ENCODE assay signal across 8 cellular contexts in the genomic region with DNA sequence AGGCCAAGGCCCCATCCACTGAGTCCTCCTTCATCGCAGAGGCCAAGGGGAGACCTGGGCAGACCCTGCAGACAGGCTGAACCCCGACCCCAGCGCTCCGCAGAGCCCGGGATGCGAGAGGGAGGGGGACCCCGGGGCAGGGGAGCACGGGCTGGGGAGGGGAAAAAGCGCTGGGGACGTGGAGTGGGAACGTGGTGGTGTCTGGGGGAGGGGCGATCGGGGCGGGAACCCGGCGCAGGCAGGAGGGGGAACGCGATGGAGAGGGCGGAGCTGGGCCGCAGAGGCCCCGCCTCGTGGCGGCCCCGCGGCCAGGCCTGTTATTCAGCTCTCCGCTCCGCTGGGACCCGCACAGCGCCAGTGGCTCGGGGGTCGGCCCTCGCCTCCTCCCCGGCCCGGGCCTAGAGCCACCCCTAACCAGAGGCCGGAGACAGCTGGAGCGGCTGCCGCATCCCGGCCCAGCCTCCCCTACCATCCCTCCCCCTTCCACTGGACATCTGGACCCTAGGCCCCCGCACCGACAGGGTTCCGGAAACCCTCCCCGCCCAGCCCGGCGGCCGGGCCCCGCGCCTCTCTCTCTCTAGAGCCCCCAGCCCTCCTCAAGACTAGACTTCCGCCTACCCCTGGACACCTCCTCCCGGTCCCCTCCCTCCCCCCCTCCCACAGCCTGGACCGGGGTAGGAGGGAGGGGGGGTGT. TPM values are rescaled to one million over a fixed set of nuclear protein-coding genes. Genes with fewer than 3 reads are reported as not detected.
DNase-seq lines count a peak whose midpoint lies in the region; ATAC-seq and TF ChIP-seq lines count a peak whose summit lies in the region.

A gene (plus strand): TSS at position 320 of the 694 bp plus-strand sequence. CDS start 460 bp downstream, outside the sequence.

- H3K4me2 ChIP-seq in Loucy (ENCODE audit: low read depth, low read length, poor library complexity, severe bottlenecking), result peak within 1 kb of the TSS; percentile 59

- DNase-seq in A673 (ENCODE audit: low spot score) (peak; percentile 78), WERI-Rb-1 (peak; percentile 89), left lobe of liver (ENCODE audit: low spot score) (peak; percentile 54)
- peak; percentile 27 for DNase-seq in stimulated activated CD8-positive, alpha-beta memory T cell treated with anti-CD3 and anti-CD28 coated beads, Interleukin-12 subunit alpha, Interleukin-12 subunit beta, amount 100 ng/mL, for 4 hours (ENCODE audit: low read depth)

- ATAC-seq in GM18868 (IDR thresholded peaks at IDR 0.05; ENCODE audit: unreplicated experiment), result peak; percentile 62
- peak; percentile 72 for ATAC-seq in left lobe of liver
- no peak for ATAC-seq in GM21447 (IDR thresholded peaks at IDR 0.05; ENCODE audit: unreplicated experiment)

- H3K9me3 ChIP-seq in A673 (ENCODE audit: low read depth, low read length, poor library complexity, severe bottlenecking) (no peaks in the 10 kb centered on the region), Loucy (ENCODE audit: insufficient read depth, low read depth, low read length) (no peaks in the 10 kb centered on the region), WERI-Rb-1 (ENCODE audit: severe bottlenecking) (no peaks in the 10 kb centered on the region)

- H3K27ac ChIP-seq in A673 (ENCODE audit: low read depth, low read length, poor library complexity, severe bottlenecking), result peak within 1 kb of the TSS; percentile 92
- H3K27ac ChIP-seq in WERI-Rb-1, result peak within 1 kb of the TSS; percentile 98
- H3K27ac ChIP-seq in cingulate gyrus (ENCODE audit: low read depth, low read length), result peak within 1 kb of the TSS; percentile 84

- intact Hi-C loops in A673 (cut with micrococcal nuclease; ENCODE audit: unreplicated experiment), result no loop called here

- BruUV-seq in A673 (replicated peaks; lab: Mats Ljungman, UMichigan), result no TSS peak

- no peaks in the 10 kb centered on the region for H3K27me3 ChIP-seq in A673 (replicated peaks; ENCODE audit: insufficient read depth, low read depth, low read length, poor library complexity)
- no peaks in the 10 kb centered on the region for H3K27me3 ChIP-seq in Loucy (ENCODE audit: insufficient read depth, low read length, poor library complexity, severe bottlenecking)
- no peaks in the 10 kb centered on the region for H3K27me3 ChIP-seq in WERI-Rb-1 (ENCODE audit: insufficient read depth, low read depth, severe bottlenecking)

- H2AFZ ChIP-seq in Loucy (ENCODE audit: low read length), result peak within 1 kb of the TSS; percentile 97

- no peaks in the 10 kb centered on the region for H3K79me2 ChIP-seq in Loucy (ENCODE audit: insufficient read depth, low read length)

- H3K4me3 ChIP-seq in A673 (ENCODE audit: low read depth, low read length, poor library complexity, severe bottlenecking) (peak within 1 kb of the TSS; percentile 78), Loucy (ENCODE audit: low read length, poor library complexity, severe bottlenecking) (peak within 1 kb of the TSS; percentile 85), WERI-Rb-1 (ENCODE audit: low read depth, low read length) (peak within 1 kb of the TSS; percentile 70)

- peaks cover 19% of the 10 kb centered on the region for H3K4me1 ChIP-seq in A673 (ENCODE audit: insufficient read depth, low read length, poor library complexity, severe bottlenecking)
- peaks cover 30% of the 10 kb centered on the region for H3K4me1 ChIP-seq in Loucy (ENCODE audit: insufficient read depth, low read length, poor library complexity, severe bottlenecking)

- no peaks in the 10 kb centered on the region for H4K20me1 ChIP-seq in Loucy (ENCODE audit: insufficient read depth, low read length, poor library complexity, severe bottlenecking)

- peak within 1 kb of the TSS; percentile 91 for H3K9ac ChIP-seq in Loucy (ENCODE audit: low read depth, low read length, poor library complexity, severe bottlenecking)

- no peak for TF ChIP-seq CTCF in A673 (conservative IDR thresholded peaks at IDR 0.05; ENCODE audit: low read depth, low read length)
- TF ChIP-seq CTCF in Loucy (conservative IDR thresholded peaks at IDR 0.05; ENCODE audit: low read length), result no peak
- TF ChIP-seq CTCF in WERI-Rb-1 (IDR thresholded peaks at IDR 0.05; ENCODE audit: low read depth, low read length), result no peak

- no peaks in the 10 kb centered on the region for H3K9me2 ChIP-seq in Loucy (replicated peaks; ENCODE audit: low read depth, low read length)

- peaks cover 13% of the 10 kb centered on the region for H3K36me3 ChIP-seq in A673 (ENCODE audit: insufficient read depth, low read length, poor library complexity, severe bottlenecking)
- H3K36me3 ChIP-seq in Loucy (ENCODE audit: insufficient read depth, low read length), result no peaks in the 10 kb centered on the region
- H3K36me3 ChIP-seq in WERI-Rb-1, result peaks cover 47% of the 10 kb centered on the region

- CTCF ChIA-PET in A673 (lab: Charles Lee), result interaction anchor here (1.0 kb wide), 1 partner anchor 27 kb away, joined by 3 read pairs; no protein-coding TSS in a partner anchor

- no peaks in the 10 kb centered on the region for H3F3A ChIP-seq in Loucy (ENCODE audit: low read depth)

- POLR2A ChIA-PET in A673 (lab: Charles Lee; ENCODE audit: low non-redundant PET), result interaction anchor here (0.5 to 0.6 kb wide), 2 partner anchors 133 to 187 kb away, joined by 3 to 9 read pairs; a partner anchor contains a TSS

RNA-seq across cellular contexts. Expression of the gene that starts here (rescaled TPM):
- total RNA-seq in A673 (2021) (20.9 and 32.5 TPM in 2 replicates), left lobe of liver (1.5 TPM)

Comparison
In these comparisons a context has a peak if more than half of its experiments do, and no peak if none do; other contexts are left out.
1. DNase-seq: peak in every context shown above with its lines; median percentile 89 in WERI-Rb-1; 78 in A673; 54 in left lobe of liver; 27 in stimulated activated CD8-positive, alpha-beta memory T cell treated with anti-CD3 and anti-CD28 coated beads, Interleukin-12 subunit alpha, Interleukin-12 subunit beta, amount 100 ng/mL, for 4 hours.